Comparison of ENCODE assay signal across 8 cellular contexts in the genomic region with DNA sequence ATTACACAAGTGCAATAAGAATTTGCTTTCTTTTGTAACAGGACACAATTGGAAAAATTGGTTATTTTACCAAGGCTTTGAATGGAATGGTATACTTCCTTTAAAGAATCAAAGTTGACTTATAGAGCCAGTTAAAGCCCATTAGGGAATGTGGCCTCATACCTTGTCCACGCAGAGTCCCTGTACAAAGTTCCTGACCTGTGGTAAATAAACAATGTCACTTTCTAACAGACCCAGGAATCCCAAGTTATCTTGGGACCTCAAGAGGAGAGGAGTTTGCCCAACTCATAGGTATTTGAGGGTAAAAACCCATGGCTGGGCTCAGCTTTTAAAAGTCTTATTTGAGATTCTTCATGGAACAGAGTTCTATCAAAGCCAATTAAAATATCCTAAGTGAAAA.
"Had no signal": no experiment of that assay in that cellular context is flagged by ENCODE, and none has a peak within 500 bp of the region (broad histone marks: within the 10 kb centered on the region; RNA-seq: fewer than 3 reads in every experiment).

No MANE protein-coding gene starts in this region.

- H3K4me2 ChIP-seq: GM23338 had no signal

- DNase-seq: H9, HCEC 1CT, IMR-90, KG1 had no signal

- H3K27ac ChIP-seq: HL-60 had no signal

- H2AFZ ChIP-seq: GM23338 had no signal

- ATAC-seq: GM23338 had no signal

- FAIRE-seq: H1, H54 had no signal

- H3K4me3 ChIP-seq: GM23338 had no signal
